8 cellular contexts compared by ENCODE assay signal in genomic region chrX:138745215-138745614, GRCh38. TPM values are rescaled to one million over a fixed set of nuclear protein-coding genes. Genes with fewer than 3 reads are reported as not detected.
DNase-seq lines count a peak whose midpoint lies in the region; TF ChIP-seq lines count a peak whose summit lies in the region.

No MANE protein-coding gene starts in this region.

- H3K4me3 Mint-ChIP-seq in HFFc6, result no peak overlapping the region
- H3K4me3 Mint-ChIP-seq in T-helper 2 cell treated with Interferon-gamma antibody and Interleukin-4, amounts not matched to agents 5 μg/mL and 100 μg/mL, for 36 hours, result no peak overlapping the region

- H3K27me3 ChIP-seq in AG04450 (ENCODE audit: control insufficient read depth, insufficient read depth, low read length), result no peaks in the 10 kb centered on the region

- H3K9me3 Mint-ChIP-seq in HFFc6, result no peaks in the 10 kb centered on the region
- no peaks in the 10 kb centered on the region for H3K9me3 Mint-ChIP-seq in T-helper 2 cell treated with Interferon-gamma antibody and Interleukin-4, amounts not matched to agents 5 μg/mL and 100 μg/mL, for 36 hours

- H3K27ac ChIP-seq in AG04450 (ENCODE audit: low read depth, low read length), result no peak overlapping the region

- no peaks in the 10 kb centered on the region for H3K4me1 Mint-ChIP-seq in HFFc6 (ENCODE audit: low read depth)
- H3K4me1 Mint-ChIP-seq in T-helper 2 cell treated with Interferon-gamma antibody and Interleukin-4, amounts not matched to agents 5 μg/mL and 100 μg/mL, for 36 hours (ENCODE audit: low read depth), result no peaks in the 10 kb centered on the region

- CTCF ChIA-PET in AG04450 (lab: Charles Lee), result no interaction called here

- no peak overlapping the region for H3K4me3 ChIP-seq in AG04450 (ENCODE audit: low read depth, low read length)

- H3K27me3 Mint-ChIP-seq in HFFc6 (ENCODE audit: insufficient read depth), result no peaks in the 10 kb centered on the region
- no peaks in the 10 kb centered on the region for H3K27me3 Mint-ChIP-seq in T-helper 2 cell treated with Interferon-gamma antibody and Interleukin-4, amounts not matched to agents 5 μg/mL and 100 μg/mL, for 36 hours (ENCODE audit: low read depth)

- peak; percentile 51 for TF ChIP-seq CTCF in AG04450 (IDR thresholded peaks at IDR 0.05; ENCODE audit: low read depth, low read length)
- TF ChIP-seq CTCF in HFFc6 (IDR thresholded peaks at IDR 0.05), result peak; percentile 78

- POLR2A ChIA-PET in AG04450 (lab: Yijun Ruan, JAX), result no interaction called here

- H3K27ac Mint-ChIP-seq in HFFc6, result no peak overlapping the region
- H3K27ac Mint-ChIP-seq in T-helper 2 cell treated with Interferon-gamma antibody and Interleukin-4, amounts not matched to agents 5 μg/mL and 100 μg/mL, for 36 hours, result no peak overlapping the region

- H3K9me3 ChIP-seq in AG04450 (ENCODE audit: control insufficient read depth, insufficient read depth, low read length), result no peaks in the 10 kb centered on the region

- DNase-seq in AG04450 (ENCODE audit: low read depth, low spot score) (no peak), GM03348 (ENCODE audit: low spot score) (peak; percentile 36), HFFc6 (peak; percentile 17), NCI-H69 (lab: John Stamatoyannopoulos, UW) (peak; percentile 19), dermis blood vessel endothelial cell (peak; percentile 60), midbrain (lab: John Stamatoyannopoulos, UW) (peak; percentile 70), NCI-H2227 treated with DMSO at 0.1 percent for 48 hours (lab: John Stamatoyannopoulos, UW) (no peak)
- DNase-seq in T-helper 2 cell treated with Interferon-gamma antibody and Interleukin-4, amounts not matched to agents 5 μg/mL and 100 μg/mL, for 36 hours (ENCODE audit: low spot score), result no peak

- H3K36me3 Mint-ChIP-seq in HFFc6 (ENCODE audit: low read depth), result no peaks in the 10 kb centered on the region
- H3K36me3 Mint-ChIP-seq in T-helper 2 cell treated with Interferon-gamma antibody and Interleukin-4, amounts not matched to agents 5 μg/mL and 100 μg/mL, for 36 hours (ENCODE audit: low read depth), result no peaks in the 10 kb centered on the region

RNA-seq across cellular contexts. Expression of gene FGF13, which starts 33.7 kb away (rescaled TPM):
- polyA plus RNA-seq in AG04450 (2011; rRNA removed), result 0.15 and 0.35 TPM in 2 replicates
- polyA minus RNA-seq in AG04450 (2011; rRNA and poly(A)+ RNA removed), result 0.14 and 0.17 TPM in 2 replicates
- total RNA-seq in HFFc6 (2021; fragmentation: NEBNext Ultra II Directional; extraction: Animal tissue kit (Norgen Biotek cat#: 25700)), result not detected
- total RNA-seq in dermis blood vessel endothelial cell, result 17.9 and 26.5 TPM in 2 replicates

Comparison
In these comparisons a context has a peak if more than half of its experiments do, and no peak if none do; other contexts are left out.
1. DNase-seq: peak in GM03348 (single experiment), HFFc6 (single experiment), NCI-H69 (single experiment), dermis blood vessel endothelial cell (single experiment) and midbrain (single experiment); none in AG04450 (single experiment), T-helper 2 cell treated with Interferon-gamma antibody and Interleukin-4, amounts not matched to agents 5 μg/mL and 100 μg/mL, for 36 hours (single experiment) and NCI-H2227 treated with DMSO at 0.1 percent for 48 hours (single experiment).
2. RNA of gene FGF13, which starts 33.7 kb away (total RNA-seq): 17.9 to 26.5 TPM in dermis blood vessel endothelial cell; not detected in HFFc6; every median in the first group is over 10 times any median in the second.